Comparison of ENCODE assay signal across 10 cellular contexts in genomic region chr14:71554959-71555612, GRCh38.
DNase-seq lines count a peak whose midpoint lies in the region; ATAC-seq and TF ChIP-seq lines count a peak whose summit lies in the region.
"Had no signal": no experiment of that assay in that cellular context is flagged by ENCODE, and none has a peak within 500 bp of the region (broad histone marks: within the 10 kb centered on the region; RNA-seq: fewer than 3 reads in every experiment).

No MANE protein-coding gene starts in this region.

- peak overlapping the region; percentile 66 to 92 (median 82) for H3K4me3 Mint-ChIP-seq in CD4-positive, CD25-positive, alpha-beta regulatory T cell

- peaks cover 7% of the 10 kb centered on the region for H3K36me3 Mint-ChIP-seq in CD4-positive, CD25-positive, alpha-beta regulatory T cell

- no peaks in the 10 kb centered on the region for H3K9me3 ChIP-seq in CD4-positive, CD25-positive, alpha-beta regulatory T cell (ENCODE audit: control insufficient read depth in 2 of 2, low read length in 2 of 2)
- no peaks in the 10 kb centered on the region for H3K9me3 ChIP-seq in esophagus squamous epithelium

- H3K4me3 ChIP-seq in CD4-positive, CD25-positive, alpha-beta regulatory T cell (ENCODE audit: low read depth, low read length) = peak overlapping the region; percentile 63
- H3K4me3 ChIP-seq in esophagus squamous epithelium = no peak overlapping the region

- no peaks in the 10 kb centered on the region for H3K27me3 ChIP-seq in CD4-positive, CD25-positive, alpha-beta regulatory T cell (ENCODE audit: control insufficient read depth, insufficient read depth, low read length)
- no peaks in the 10 kb centered on the region for H3K27me3 ChIP-seq in esophagus squamous epithelium

- H3K27me3 Mint-ChIP-seq in CD4-positive, CD25-positive, alpha-beta regulatory T cell = no peaks in the 10 kb centered on the region

- no peak for TF ChIP-seq POLR2A in esophagus squamous epithelium (IDR thresholded peaks at IDR 0.05)

- H3K9me3 Mint-ChIP-seq in CD4-positive, CD25-positive, alpha-beta regulatory T cell = no peaks in the 10 kb centered on the region

- ATAC-seq in CD4-positive, CD25-positive, alpha-beta regulatory T cell (ENCODE audit: low read depth in 2 of 2) = peak; percentile 2 to 7
- ATAC-seq in GM19455 (IDR thresholded peaks at IDR 0.05; ENCODE audit: unreplicated experiment) = peak; percentile 30
- ATAC-seq in HG03280 (IDR thresholded peaks at IDR 0.05; ENCODE audit: unreplicated experiment) = peak; percentile 16
- ATAC-seq: Panc1 had no signal

- no peaks in the 10 kb centered on the region for H3K36me3 ChIP-seq in CD4-positive, CD25-positive, alpha-beta regulatory T cell (ENCODE audit: control insufficient read depth, insufficient read depth, low read length)
- no peaks in the 10 kb centered on the region for H3K36me3 ChIP-seq in esophagus squamous epithelium

- WGBS in esophagus squamous epithelium, 2 donors = 75 to 85% methylated on average over 2 of the region's 2 CpGs

- no peak for TF ChIP-seq CTCF in esophagus squamous epithelium (IDR thresholded peaks at IDR 0.05)

- H3K4me1 ChIP-seq in CD4-positive, CD25-positive, alpha-beta regulatory T cell (ENCODE audit: control insufficient read depth, insufficient read depth, low read length, poor library complexity, severe bottlenecking) = peaks cover 29% of the 10 kb centered on the region
- H3K4me1 ChIP-seq in esophagus squamous epithelium = peaks cover 0 to 12% (median 0%) of the 10 kb centered on the region in 3 donors

- peak overlapping the region; percentile 60 for H3K27ac ChIP-seq in CD4-positive, CD25-positive, alpha-beta regulatory T cell (ENCODE audit: insufficient read depth, low read length, poor library complexity, severe bottlenecking)
- peak overlapping the region in 2 of 4 donors; percentile 3 to 40 for H3K27ac ChIP-seq in esophagus squamous epithelium
- H3K27ac ChIP-seq in substantia nigra (ENCODE audit: low read depth, low read length, poor library complexity, severe bottlenecking) = no peak overlapping the region

- intact Hi-C loops in esophagus squamous epithelium (cut with DNase I) = no loop called here

- peaks cover 37 to 64% (median 60%) of the 10 kb centered on the region in 4 donors for H3K4me1 Mint-ChIP-seq in CD4-positive, CD25-positive, alpha-beta regulatory T cell

- peak overlapping the region; percentile 90 to 94 (median 92) for H3K27ac Mint-ChIP-seq in CD4-positive, CD25-positive, alpha-beta regulatory T cell

- no peak for DNase-seq in CD4-positive, CD25-positive, alpha-beta regulatory T cell
- peak; percentile 8 for DNase-seq in central memory CD4-positive, alpha-beta T cell
- DNase-seq in SIG-M5 treated with dmso at 0.1 percent for 504 hours (lab: John Stamatoyannopoulos, UW; ENCODE audit: unreplicated experiment) (no peak), esophagus squamous epithelium (lab: John Stamatoyannopoulos, UW) (no peak), NCI-H1930 (lab: John Stamatoyannopoulos, UW) (no peak), substantia nigra (lab: John Stamatoyannopoulos, UW) (no peak)
- DNase-seq: retina had no signal
